Comparison of ENCODE assay signal across 12 cellular contexts in the genomic region with DNA sequence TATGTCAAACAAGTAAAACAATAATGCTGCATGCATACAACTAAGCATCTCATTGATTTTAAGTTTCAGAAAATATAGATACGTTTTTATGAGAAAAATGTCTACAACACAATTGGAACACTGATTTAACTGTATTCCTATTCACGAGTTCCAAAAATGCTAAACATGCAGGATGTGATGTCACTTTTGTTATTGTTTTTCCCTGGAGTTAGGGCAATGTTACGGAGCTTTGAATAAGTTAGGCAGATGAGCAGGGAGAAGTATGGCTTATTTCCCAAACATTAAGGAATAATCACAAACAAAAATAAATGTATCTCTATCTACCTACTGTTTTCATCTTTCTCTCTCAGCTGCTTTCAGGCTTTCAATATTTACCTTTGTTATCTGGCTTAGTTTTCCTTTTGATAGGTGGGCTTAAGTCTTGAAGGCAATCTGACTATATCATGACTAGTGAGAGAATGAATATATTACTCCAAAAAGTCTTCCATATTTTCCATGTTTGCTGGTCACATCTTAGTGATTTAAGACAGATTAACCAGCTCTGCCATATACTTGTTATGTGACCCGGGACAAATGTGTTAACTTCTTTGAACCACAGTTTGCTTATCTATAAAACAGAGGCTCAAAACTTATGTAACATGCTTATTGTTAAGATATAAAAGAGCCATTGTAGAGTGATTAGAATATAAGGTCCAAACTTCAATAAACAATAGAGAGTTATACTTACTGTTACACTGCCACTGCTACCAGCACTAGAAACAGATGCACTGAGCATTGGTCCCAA.
"Had no signal": no experiment of that assay in that cellular context is flagged by ENCODE, and none has a peak within 500 bp of the region (broad histone marks: within the 10 kb centered on the region; RNA-seq: fewer than 3 reads in every experiment).

No MANE protein-coding gene starts in this region.

- H3K27me3 ChIP-seq: hepatocyte, sigmoid colon, thyroid gland had no signal

- DNase-seq: activated B cell treated with CpG ODN at 0.5 μM for 24 hours; activated CD4-positive, alpha-beta memory T cell treated with anti-CD3 and anti-CD28 coated beads, Interleukin-2, amount 10 ng/mL, durations not matched to agents 7 days and 5 days; activated CD4-positive, alpha-beta T cell treated with anti-CD3 and anti-CD28 coated beads for 48 hours; activated CD8-positive, alpha-beta memory T cell treated with anti-CD3 and anti-CD28 coated beads, Interleukin-2, amount 10 ng/mL, durations not matched to agents 7 days and 5 days; central memory CD4-positive, alpha-beta T cell; cortex of kidney; effector CD4-positive, alpha-beta T cell; sigmoid colon; stimulated activated CD4-positive, alpha-beta T cell treated with anti-CD3 and anti-CD28 coated beads, Interleukin-4, amount 100 ng/mL, for 24 hours; thyroid gland had no signal

- H3K79me2 ChIP-seq: hepatocyte, parathyroid adenoma had no signal

- H3K9ac ChIP-seq: parathyroid adenoma had no signal

- H3K4me1 ChIP-seq: sigmoid colon, thyroid gland had no signal

- H3K36me3 ChIP-seq: sigmoid colon, thyroid gland had no signal

- H3K4me2 ChIP-seq: hepatocyte had no signal

- H2AFZ ChIP-seq: hepatocyte, parathyroid adenoma had no signal

- H3K27ac ChIP-seq: hepatocyte, parathyroid adenoma, sigmoid colon, thyroid gland had no signal

- H3K9me3 ChIP-seq: sigmoid colon, thyroid gland had no signal

- H3K4me3 ChIP-seq: hepatocyte, sigmoid colon, thyroid gland had no signal
